Comparison of ENCODE assay signal across 9 cellular contexts in genomic region chrX:78650906-78651437, GRCh38. TPM values are rescaled to one million over a fixed set of nuclear protein-coding genes. Genes with fewer than 3 reads are reported as not detected.
A peak's percentile ranks its signal among the peaks of the same experiment; 100 is the strongest.
DNase-seq lines count a peak whose midpoint lies in the region; ATAC-seq and TF ChIP-seq lines count a peak whose summit lies in the region.
"Had no signal": no experiment of that assay in that cellular context is flagged by ENCODE, and none has a peak within 500 bp of the region (broad histone marks: within the 10 kb centered on the region; RNA-seq: fewer than 3 reads in every experiment).

No MANE protein-coding gene starts in this region.

- TF ChIP-seq EP300 in SK-N-SH (IDR thresholded peaks at IDR 0.05; ENCODE audit: borderline replicate concordance in 1 of 2, low read depth in 1 of 2, low read length in 1 of 2) = no peak

- intact Hi-C loops in activated CD4-positive, alpha-beta T cell treated with anti-CD3 and anti-CD28 coated beads for 36 hours (cut with DNase I, micrococcal nuclease) = no loop called here

- H2BK120ac ChIP-seq in mesendoderm (ENCODE audit: low read depth, low read length) = no peak overlapping the region

- H4K20me1 ChIP-seq in SK-N-SH (ENCODE audit: insufficient read depth) = no peaks in the 10 kb centered on the region

- ATAC-seq in activated CD4-positive, alpha-beta T cell treated with anti-CD3 and anti-CD28 coated beads for 36 hours = peak; percentile 70
- peak; percentile 88 for ATAC-seq in HG03039 (IDR thresholded peaks at IDR 0.05; ENCODE audit: unreplicated experiment)

- H3K36me3 Mint-ChIP-seq in activated CD4-positive, alpha-beta T cell treated with anti-CD3 and anti-CD28 coated beads for 36 hours (ENCODE audit: low read depth) = no peaks in the 10 kb centered on the region

- H3K18ac ChIP-seq in mesendoderm (ENCODE audit: low read length) = no peak overlapping the region

- H3K4me1 ChIP-seq in SK-N-SH (ENCODE audit: control insufficient read depth in 1 of 2, insufficient read depth in 2 of 2, low read depth in 1 of 2, low read length in 1 of 2) (no peaks in the 10 kb centered on the region; a peak in 1 of 4 replicates), neutrophil (ENCODE audit: control insufficient read depth in 1 of 2, insufficient read depth in 1 of 2, low read depth in 1 of 2, low read length in 1 of 2) (peaks cover 18 to 28% of the 10 kb centered on the region in 2 experiments), mesendoderm (ENCODE audit: control insufficient read depth, low read depth, low read length) (no peaks in the 10 kb centered on the region)

- H3K4me3 Mint-ChIP-seq in activated CD4-positive, alpha-beta T cell treated with anti-CD3 and anti-CD28 coated beads for 36 hours = peak overlapping the region; percentile 39

- H3K79me2 ChIP-seq in SK-N-SH (ENCODE audit: insufficient read depth) (no peaks in the 10 kb centered on the region), mesendoderm (ENCODE audit: control insufficient read depth, insufficient read depth, low read length) (no peaks in the 10 kb centered on the region)

- peak overlapping the region; percentile 72 for H3K27ac Mint-ChIP-seq in activated CD4-positive, alpha-beta T cell treated with anti-CD3 and anti-CD28 coated beads for 36 hours

- H3K4me1 Mint-ChIP-seq in activated CD4-positive, alpha-beta T cell treated with anti-CD3 and anti-CD28 coated beads for 36 hours = peaks cover 16% of the 10 kb centered on the region

- TF ChIP-seq RAD21 in SK-N-SH (IDR thresholded peaks at IDR 0.05; ENCODE audit: low read length) = no peak

- no peaks in the 10 kb centered on the region for H3K9me2 ChIP-seq in SK-N-SH

- DNase-seq in activated CD4-positive, alpha-beta T cell treated with anti-CD3 and anti-CD28 coated beads for 36 hours = no peak
- DNase-seq in activated CD4-positive, alpha-beta T cell treated with anti-CD3 and anti-CD28 coated beads, Interleukin-2, amount 50 U/mL, for 4 hours = no peak
- no peak for DNase-seq in SK-N-SH
- DNase-seq in mesendoderm = no peak
- no peak for DNase-seq in germinal center (ENCODE audit: low spot score)
- DNase-seq in stimulated activated CD4-positive, alpha-beta T cell treated with anti-CD3 and anti-CD28 coated beads, Interleukin-4, amount 100 ng/mL, for 24 hours = no peak

- H3K27ac ChIP-seq in SK-N-SH (ENCODE audit: low read depth in 2 of 2, low read length in 1 of 2) = peak overlapping the region; percentile 4 to 34; a peak in 1 of 4 replicates
- peak overlapping the region; percentile 55 for H3K27ac ChIP-seq in neutrophil
- H3K27ac ChIP-seq in mesendoderm (ENCODE audit: low read depth, low read length) = no peak overlapping the region
- H3K27ac ChIP-seq: C4-2B had no signal

- no peak overlapping the region for H3K4me3 ChIP-seq in SK-N-SH (ENCODE audit: low read depth in 2 of 2, low read length in 1 of 2)
- H3K4me3 ChIP-seq in neutrophil (ENCODE audit: low read depth in 1 of 2, low read length in 1 of 2) = no peak overlapping the region
- H3K4me3 ChIP-seq in mesendoderm (ENCODE audit: low read length) = no peak overlapping the region

- CTCF ChIA-PET in activated CD4-positive, alpha-beta T cell treated with anti-CD3 and anti-CD28 coated beads for 36 hours (lab: Charles Lee) = no interaction called here
- CTCF ChIA-PET in SK-N-SH (lab: Yijun Ruan, JAX) = no interaction called here

- no peak overlapping the region for H3K4ac ChIP-seq in mesendoderm (ENCODE audit: low read depth, low read length)

- H2BK15ac ChIP-seq in mesendoderm (replicated peaks; ENCODE audit: low read depth) = no peak overlapping the region

- no peak overlapping the region for H2AFZ ChIP-seq in SK-N-SH (ENCODE audit: low read depth)

- H3K9me3 ChIP-seq in SK-N-SH = no peaks in the 10 kb centered on the region
- no peaks in the 10 kb centered on the region for H3K9me3 ChIP-seq in neutrophil

- no peak overlapping the region for H4K5ac ChIP-seq in mesendoderm (ENCODE audit: low read length)

- H3K36me3 ChIP-seq in SK-N-SH (replicated peaks in 1 of 2; ENCODE audit: control insufficient read depth in 1 of 2, insufficient read depth in 2 of 2, low read length in 1 of 2) = no peaks in the 10 kb centered on the region
- no peaks in the 10 kb centered on the region for H3K36me3 ChIP-seq in neutrophil
- H3K36me3 ChIP-seq in mesendoderm (ENCODE audit: control insufficient read depth, insufficient read depth, low read length) = no peaks in the 10 kb centered on the region

- H3K9me3 Mint-ChIP-seq in activated CD4-positive, alpha-beta T cell treated with anti-CD3 and anti-CD28 coated beads for 36 hours (ENCODE audit: low read depth) = peaks cover 5% of the 10 kb centered on the region

- no peaks in the 10 kb centered on the region for H3K79me1 ChIP-seq in mesendoderm (ENCODE audit: low read length)

- H3K9ac ChIP-seq in SK-N-SH (no peak overlapping the region), mesendoderm (ENCODE audit: low read length) (no peak overlapping the region)

- no peak overlapping the region for H3K56ac ChIP-seq in mesendoderm (ENCODE audit: low read length)

- peaks cover 12% of the 10 kb centered on the region for H3F3A ChIP-seq in SK-N-SH (replicated peaks; ENCODE audit: insufficient read depth)

- H3K4me2 ChIP-seq in SK-N-SH (0 out of 2 replicates have a peak overlapping the region, but pooled peaks have one; percentile 31), mesendoderm (ENCODE audit: low read length) (no peak overlapping the region)

- TF ChIP-seq CTCF in SK-N-SH (IDR thresholded peaks at IDR 0.05) = no peak
- TF ChIP-seq CTCF in neutrophil (IDR thresholded peaks at IDR 0.05) = no peak

- no peaks in the 10 kb centered on the region for H3K27me3 ChIP-seq in SK-N-SH (ENCODE audit: insufficient read depth)
- no peaks in the 10 kb centered on the region for H3K27me3 ChIP-seq in neutrophil
- H3K27me3 ChIP-seq in mesendoderm (ENCODE audit: insufficient read depth, low read length, poor library complexity) = no peaks in the 10 kb centered on the region

- POLR2A ChIA-PET in activated CD4-positive, alpha-beta T cell treated with anti-CD3 and anti-CD28 coated beads for 36 hours (lab: Charles Lee) = no interaction called here
- POLR2A ChIA-PET in SK-N-SH (lab: Yijun Ruan, JAX) = no interaction called here

- no peak overlapping the region for H2BK5ac ChIP-seq in mesendoderm (ENCODE audit: low read length)

- H2AK5ac ChIP-seq in mesendoderm (ENCODE audit: low read length) = no peak overlapping the region

- WGBS in SK-N-SH (ENCODE audit: low lambda C conversion rate) = 3% methylated on average over 5 of the region's 5 CpGs
- WGBS in mesendoderm (ENCODE audit: extremely low coverage, insufficient coverage, low lambda C conversion rate) = no CpG with 5 or more reads among the region's 5 CpGs

- H3K27me3 Mint-ChIP-seq in activated CD4-positive, alpha-beta T cell treated with anti-CD3 and anti-CD28 coated beads for 36 hours = peaks cover 4% of the 10 kb centered on the region

- H4K8ac ChIP-seq in mesendoderm (ENCODE audit: low read depth, low read length) = no peak overlapping the region

- H3K23ac ChIP-seq in mesendoderm (ENCODE audit: low read length) = no peak overlapping the region

TF ChIP-seq in SK-N-SH, 30 proteins besides CTCF, POLR2A, EP300 and RAD21:
- TF ChIP-seq SIN3A (IDR thresholded peaks at IDR 0.05; ENCODE audit: borderline replicate concordance, low read depth, low read length) (no peak), TCF12 (IDR thresholded peaks at IDR 0.05) (peak; percentile 55; the same call in 1 of the 2 replicates)

RNA-seq across cellular contexts. Expression of gene RTL3, which starts 8.2 kb away (rescaled TPM):
- total RNA-seq in activated CD4-positive, alpha-beta T cell treated with anti-CD3 and anti-CD28 coated beads for 36 hours = not detected
- 0.64 and 0.80 TPM in 2 replicates for polyA plus RNA-seq in SK-N-SH (2012; rRNA removed)
- 0.58 and 0.64 TPM in 2 replicates for polyA plus RNA-seq in SK-N-SH (2012; cell fraction: cytosol; rRNA removed)
- 0.46 and 0.49 TPM in 2 replicates for polyA plus RNA-seq in SK-N-SH (2012; cell fraction: nucleus; rRNA removed)
- not detected for polyA plus RNA-seq in mesendoderm (2013, experiment 1 of 2)
- polyA plus RNA-seq in mesendoderm (2013, experiment 2 of 2) = not detected
